15 cellular contexts compared by ENCODE assay signal in genomic region chr9:36762958-36763357, GRCh38.
DNase-seq lines count a peak whose midpoint lies in the region; ATAC-seq, FAIRE-seq and TF ChIP-seq lines count a peak whose summit lies in the region.
"Had no signal": no experiment of that assay in that cellular context is flagged by ENCODE, and none has a peak within 500 bp of the region (broad histone marks: within the 10 kb centered on the region; RNA-seq: fewer than 3 reads in every experiment).

No MANE protein-coding gene starts in this region.

- no peak overlapping the region for H4K91ac ChIP-seq in H9 (ENCODE audit: insufficient read length, low read depth, low read length)
- H4K91ac ChIP-seq in neuronal stem cell (ENCODE audit: low read depth, low read length, poor library complexity) = no peak overlapping the region

- no peak overlapping the region for H3K23ac ChIP-seq in H9 (ENCODE audit: insufficient read length, low read depth, low read length)
- no peak overlapping the region for H3K23ac ChIP-seq in neuronal stem cell (ENCODE audit: low read depth, low read length, poor library complexity)

- H3K27ac Mint-ChIP-seq in H9 (0 out of 7 replicates have a peak overlapping the region, but pooled peaks of 1 of the 3 experiments have one; percentile 10), type B pancreatic cell (no peak overlapping the region)

- DNase-seq in NCI-H748 (lab: John Stamatoyannopoulos, UW; ENCODE audit: unreplicated experiment) (peak; percentile 15), NCI-H748 treated with DMSO at 0.1 percent for 48 hours (lab: John Stamatoyannopoulos, UW) (no peak), H9 (peak; percentile 41), K562 (ENCODE audit: extremely low read depth in 1 of 4, low spot score in 3 of 4) (no peak), neuronal stem cell (ENCODE audit: low spot score) (no peak), type B pancreatic cell (ENCODE audit: extremely low spot score, unreplicated experiment) (no peak), SKM-1 treated with dmso at 0.1 percent for 144 hours (lab: John Stamatoyannopoulos, UW; ENCODE audit: unreplicated experiment) (no peak)
- DNase-seq: Caco-2, DMS79 treated with DMSO at 0.1 percent for 48 hours, HCEC 1CT, NCI-H1092, NCI-H187 treated with DMSO at 0.1 percent for 48 hours had no signal

- H3K9ac ChIP-seq in H9 (ENCODE audit: extremely low read depth, insufficient read length, low read length) = no peak overlapping the region
- H3K9ac ChIP-seq in K562 (ENCODE audit: insufficient read depth in 1 of 2, low read depth in 2 of 2, low read length in 2 of 2) = no peak overlapping the region
- no peak overlapping the region for H3K9ac ChIP-seq in neuronal stem cell (ENCODE audit: low read depth, low read length, poor library complexity)
- H3K9ac ChIP-seq: KMS-11 had no signal

- TF ChIP-seq CTCF in H9 (conservative IDR thresholded peaks at IDR 0.05) (peak; percentile 27; the same call in 1 of the 3 replicates), K562 (IDR thresholded peaks at IDR 0.05 in 2 of 3, conservative IDR thresholded peaks at IDR 0.05 in 1 of 3; ENCODE audit: insufficient read depth in 2 of 3, low read depth in 1 of 3, low read length in 3 of 3) (no peak), type B pancreatic cell (conservative IDR thresholded peaks at IDR 0.05) (no peak)

- no peaks in the 10 kb centered on the region for H3K36me3 Mint-ChIP-seq in H9 (ENCODE audit: insufficient read depth in 1 of 3, low read depth in 3 of 3)
- H3K36me3 Mint-ChIP-seq in type B pancreatic cell = no peaks in the 10 kb centered on the region

- no peaks in the 10 kb centered on the region for H3K36me3 ChIP-seq in K562 (ENCODE audit: control insufficient read depth, insufficient read depth, low read length)
- peaks cover 0 to 1% of the 10 kb centered on the region in 2 donors for H3K36me3 ChIP-seq in neuronal stem cell (replicated peaks in 1 of 2; ENCODE audit: control insufficient read depth in 2 of 2, insufficient read depth in 2 of 2, low read length in 2 of 2)

- POLR2A ChIA-PET in K562 (lab: Yijun Ruan, JAX) = no interaction called here

- ATAC-seq in K562 (no peak), HG02623 (IDR thresholded peaks at IDR 0.05; ENCODE audit: unreplicated experiment) (no peak)

- H3K79me2 ChIP-seq in H9 (ENCODE audit: insufficient read depth, low read length) (no peaks in the 10 kb centered on the region), K562 (ENCODE audit: control insufficient read depth, insufficient read depth, low read length) (no peaks in the 10 kb centered on the region)

- H2BK12ac ChIP-seq in H9 (ENCODE audit: insufficient read length, low read depth, low read length) (no peak overlapping the region), neuronal stem cell (ENCODE audit: low read length) (no peak overlapping the region)

- no peak overlapping the region for H2BK120ac ChIP-seq in H9 (ENCODE audit: low read depth, low read length, poor library complexity, severe bottlenecking)
- no peak overlapping the region for H2BK120ac ChIP-seq in neuronal stem cell (ENCODE audit: low read depth, low read length)

- TF ChIP-seq EP300 in K562 (IDR thresholded peaks at IDR 0.05; ENCODE audit: low read length) = no peak

- TF ChIP-seq POLR2A in K562 (conservative IDR thresholded peaks at IDR 0.05) = no peak

- H4K5ac ChIP-seq in H9 (ENCODE audit: insufficient read length, low read depth, low read length) = no peak overlapping the region

- H3K4me3 ChIP-seq in K562 (no peak overlapping the region), neuronal stem cell (ENCODE audit: low read length in 2 of 2) (no peak overlapping the region)

- H3K79me1 ChIP-seq in H9 (ENCODE audit: insufficient read depth, low read depth, low read length, poor library complexity, severe bottlenecking) = no peaks in the 10 kb centered on the region
- H3K79me1 ChIP-seq in neuronal stem cell (ENCODE audit: low read depth, low read length) = peaks cover 5% of the 10 kb centered on the region

- H3K9me3 ChIP-seq in H9 (ENCODE audit: control insufficient read depth, low read depth, low read length) (no peaks in the 10 kb centered on the region), K562 (replicated peaks; ENCODE audit: control insufficient read depth, insufficient read depth, low read depth, low read length) (no peaks in the 10 kb centered on the region), neuronal stem cell (replicated peaks in 1 of 2; ENCODE audit: control insufficient read depth in 2 of 2, insufficient read depth in 1 of 2, low read depth in 1 of 2, low read length in 2 of 2) (peaks cover 0 to 9% of the 10 kb centered on the region in 2 donors)
- H3K9me3 ChIP-seq: Caco-2 had no signal

- no CpG with 5 or more reads among the region's 10 CpGs for WGBS in H9 (ENCODE audit: extremely low coverage, insufficient read length, low lambda C conversion rate)
- WGBS in K562 (ENCODE audit: insufficient coverage, low coverage, missing lambda C conversion rate) = 0% methylated on average over 5 of the region's 10 CpGs
- no CpG with 5 or more reads among the region's 10 CpGs for WGBS in neuronal stem cell (ENCODE audit: extremely low coverage in 2 of 2, insufficient read length in 2 of 2, insufficient replicate concordance in 1 of 2), 2 donors

- no peak overlapping the region for H2AFZ ChIP-seq in H9 (ENCODE audit: low read length)
- no peak overlapping the region for H2AFZ ChIP-seq in K562 (ENCODE audit: low read depth, low read length)
- no peak overlapping the region for H2AFZ ChIP-seq in neuronal stem cell (ENCODE audit: low read length)

- H3K27me3 ChIP-seq in H9 (ENCODE audit: insufficient read depth, low read length) (no peaks in the 10 kb centered on the region; the same call in 1 of the 2 replicates), K562 (ENCODE audit: control insufficient read depth in 2 of 2, insufficient read depth in 2 of 2, low read length in 2 of 2) (peaks cover 0 to 21% of the 10 kb centered on the region in 2 experiments; a peak in 3 of 5 replicates), neuronal stem cell (ENCODE audit: control insufficient read depth in 3 of 3, insufficient read depth in 3 of 3, low read depth in 1 of 3, low read length in 3 of 3) (peaks cover 0 to 31% (median 6%) of the 10 kb centered on the region in 3 experiments)

- H2BK20ac ChIP-seq in H9 (ENCODE audit: low read depth, low read length, poor library complexity, severe bottlenecking) = no peak overlapping the region

- H4K20me1 ChIP-seq in H9 (ENCODE audit: control insufficient read depth, insufficient read depth, insufficient read length) (no peaks in the 10 kb centered on the region), K562 (replicated peaks; ENCODE audit: control insufficient read depth, insufficient read depth, low read length) (no peaks in the 10 kb centered on the region)

- H3K4me2 ChIP-seq in H9 (ENCODE audit: insufficient read depth, insufficient read length, low read length) (no peak overlapping the region), K562 (ENCODE audit: insufficient read depth, low read length) (no peak overlapping the region), neuronal stem cell (ENCODE audit: insufficient read depth, low read length, poor library complexity, severe bottlenecking) (no peak overlapping the region)
- H3K4me2 ChIP-seq: KMS-11 had no signal

- in situ Hi-C loops in K562 (cut with MboI) = no loop called here

- H3K18ac ChIP-seq in H9 (ENCODE audit: insufficient read length, low read depth, low read length) (no peak overlapping the region), neuronal stem cell (ENCODE audit: low read length) (peak overlapping the region; percentile 20)

- BruUV-seq in K562 (replicated peaks; lab: Mats Ljungman, UMichigan) = no TSS peak

- CTCF ChIA-PET in K562 (lab: Yijun Ruan, JAX; ENCODE audit: low intra/inter-chr PET ratio) = no interaction called here

- H3K4ac ChIP-seq in H9 (ENCODE audit: low read depth, low read length) (no peak overlapping the region), neuronal stem cell (ENCODE audit: low read length) (no peak overlapping the region)

- H3K27ac ChIP-seq in H9 (ENCODE audit: insufficient read length, low read depth, low read length) = no peak overlapping the region
- H3K27ac ChIP-seq in K562 (ENCODE audit: extremely low read depth, low read depth, low read length) = no peak overlapping the region
- H3K27ac ChIP-seq in neuronal stem cell (replicated peaks; ENCODE audit: low read length) = no peak overlapping the region
- H3K27ac ChIP-seq: KMS-11, RWPE1 had no signal

- peaks cover 8% of the 10 kb centered on the region for H3K23me2 ChIP-seq in H9 (ENCODE audit: insufficient read length, low read depth, low read length, poor library complexity, severe bottlenecking)

- H3K9me3 Mint-ChIP-seq in H9 = no peaks in the 10 kb centered on the region
- H3K9me3 Mint-ChIP-seq in type B pancreatic cell = no peaks in the 10 kb centered on the region

- H2BK15ac ChIP-seq in H9 (ENCODE audit: low read depth, low read length) (no peak overlapping the region), neuronal stem cell (ENCODE audit: low read length) (no peak overlapping the region)

- H3K56ac ChIP-seq in H9 (ENCODE audit: insufficient read length, low read depth, low read length) = no peak overlapping the region

- H3K9me1 ChIP-seq in K562 (ENCODE audit: control insufficient read depth, insufficient read depth, low read length) = no peaks in the 10 kb centered on the region

- TF ChIP-seq RAD21 in K562 (CRISPR knock-in tag; conservative IDR thresholded peaks at IDR 0.05 in 1 of 2, IDR thresholded peaks at IDR 0.05 in 1 of 2) = no peak

- H2BK5ac ChIP-seq in H9 (ENCODE audit: insufficient read length, low read length) (no peak overlapping the region), neuronal stem cell (ENCODE audit: low read length) (no peak overlapping the region)

- no peak for FAIRE-seq in K562 (lab: Jason Lieb, UNC)

- no peaks in the 10 kb centered on the region for H3K4me1 ChIP-seq in H9 (ENCODE audit: insufficient read depth, low read length)
- H3K4me1 ChIP-seq in K562 (replicated peaks in 1 of 2; ENCODE audit: control insufficient read depth in 2 of 2, insufficient read depth in 2 of 2, low read length in 2 of 2) = peaks cover 6 to 16% of the 10 kb centered on the region in 2 experiments; a peak in 4 of 5 replicates
- peaks cover 0 to 4% of the 10 kb centered on the region in 2 donors for H3K4me1 ChIP-seq in neuronal stem cell (ENCODE audit: control insufficient read depth in 2 of 2, insufficient read depth in 1 of 2, low read depth in 1 of 2, low read length in 2 of 2)
- H3K4me1 ChIP-seq: Caco-2 had no signal

- intact Hi-C loops in K562 (cut with micrococcal nuclease) = no loop called here

- H3K4me1 Mint-ChIP-seq in H9 (peaks cover 0 to 3% of the 10 kb centered on the region in 2 experiments; a peak in 1 of 4 replicates), type B pancreatic cell (ENCODE audit: unreplicated experiment) (no peaks in the 10 kb centered on the region)

- H3K4me3 Mint-ChIP-seq in H9 (no peak overlapping the region), type B pancreatic cell (no peak overlapping the region)

- H3T11ph ChIP-seq in H9 (ENCODE audit: low read length) = no peak overlapping the region

- H4K8ac ChIP-seq in H9 (replicated peaks; ENCODE audit: insufficient read length, low read depth, low read length) = no peak overlapping the region
- H4K8ac ChIP-seq in neuronal stem cell (ENCODE audit: low read depth, low read length) = no peak overlapping the region

- H3K27me3 Mint-ChIP-seq in H9 (ENCODE audit: low read depth) (peaks cover 60% of the 10 kb centered on the region), type B pancreatic cell (peaks cover 46% of the 10 kb centered on the region)

- H3K14ac ChIP-seq in H9 (ENCODE audit: insufficient read depth, low read length) (no peak overlapping the region), neuronal stem cell (ENCODE audit: low read length) (no peak overlapping the region)

- H2AK5ac ChIP-seq in H9 (ENCODE audit: insufficient read length, low read length) = no peak overlapping the region
- no peak overlapping the region for H2AK5ac ChIP-seq in neuronal stem cell (ENCODE audit: low read depth, low read length)

Comparison
In these comparisons a context has a peak if more than half of its experiments do, and no peak if none do; other contexts are left out.
1. DNase-seq: peak in NCI-H748 (single experiment) and H9 (single experiment); none in NCI-H748 treated with DMSO at 0.1 percent for 48 hours (single experiment), K562 (0 of 4), neuronal stem cell (single experiment), type B pancreatic cell (single experiment) and SKM-1 treated with dmso at 0.1 percent for 144 hours (single experiment).